10 cellular contexts compared by ENCODE assay signal in the genomic region with DNA sequence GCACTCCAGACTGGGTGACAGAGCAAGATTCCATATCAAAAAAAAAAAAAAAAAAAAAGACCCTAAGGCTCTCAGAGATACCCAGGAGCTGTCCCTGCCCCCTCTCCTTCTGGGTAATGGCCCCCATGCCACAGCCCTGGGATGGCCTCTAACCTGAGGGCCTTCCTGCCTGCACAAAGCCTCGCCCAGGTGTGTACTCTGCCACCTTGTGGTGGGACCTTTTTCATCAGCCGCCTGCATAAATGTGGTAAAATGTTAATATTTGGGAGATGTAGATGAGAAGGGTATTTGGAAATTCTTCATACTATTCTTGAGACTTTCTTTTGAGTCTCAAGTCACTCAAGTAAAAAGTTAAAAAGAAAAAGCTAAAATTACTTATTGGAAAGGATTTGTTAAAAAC. TPM values are rescaled to one million over a fixed set of nuclear protein-coding genes. Genes with fewer than 3 reads are reported as not detected.
DNase-seq lines count a peak whose midpoint lies in the region; ATAC-seq, FAIRE-seq and TF ChIP-seq lines count a peak whose summit lies in the region.
"Had no signal": no experiment of that assay in that cellular context is flagged by ENCODE, and none has a peak within 500 bp of the region (broad histone marks: within the 10 kb centered on the region; RNA-seq: fewer than 3 reads in every experiment).

No MANE protein-coding gene starts in this region.

- intact Hi-C loops in kidney (cut with DNase I) (no loop called here), psoas muscle (cut with DNase I) (no loop called here)

- no peak overlapping the region for H3K27ac ChIP-seq in kidney (ENCODE audit: low read depth in 2 of 2, low read length in 2 of 2)
- H3K27ac ChIP-seq in psoas muscle, result no peak overlapping the region
- H3K27ac ChIP-seq: SJSA1 had no signal

- no peak for FAIRE-seq in kidney (lab: Jason Lieb, UNC)

- WGBS in psoas muscle, 3 donors, result 48 to 63% (median 59%) methylated on average over 2 of the region's 2 CpGs

- no peak overlapping the region for H3K9ac ChIP-seq in kidney (ENCODE audit: low read length in 2 of 2)

- H3K27me3 ChIP-seq in MG63 (no peaks in the 10 kb centered on the region; the same call in 1 of the 2 replicates), psoas muscle (ENCODE audit: insufficient read depth in 3 of 3, low read length in 2 of 3) (peaks cover 0 to 2% (median 0%) of the 10 kb centered on the region in 3 donors)
- H3K27me3 ChIP-seq: SJSA1 had no signal

- ATAC-seq in psoas muscle (no peak), HG03159 (IDR thresholded peaks at IDR 0.05; ENCODE audit: unreplicated experiment) (no peak)

- peak; percentile 31 for DNase-seq in ELF-1 (ENCODE audit: low read depth, low spot score)
- peak; percentile 14 for DNase-seq in MG63
- DNase-seq in activated T-cell treated with anti-CD3 and anti-CD28 coated beads, Interleukin-2, amount 50 U/mL, for 48 hours, result peak; percentile 55 to 59
- peak; percentile 33 for DNase-seq in kidney
- DNase-seq in AG08395 (ENCODE audit: low spot score), result no peak
- no peak for DNase-seq in DMS153 treated with DMSO at 0.1 percent for 48 hours (lab: John Stamatoyannopoulos, UW; ENCODE audit: unreplicated experiment)
- DNase-seq in psoas muscle, result no peak

- TF ChIP-seq CTCF in kidney (IDR thresholded peaks at IDR 0.05; ENCODE audit: borderline replicate concordance, extremely low read depth, insufficient read depth) (peak; percentile 23), psoas muscle (IDR thresholded peaks at IDR 0.05) (no peak)

- H3K4me3 ChIP-seq in MG63 (no peak overlapping the region), kidney (ENCODE audit: low read length in 2 of 2) (no peak overlapping the region), psoas muscle (no peak overlapping the region)
- H3K4me3 ChIP-seq: lung, SJSA1 had no signal

- H3K9me3 ChIP-seq in MG63 (no peaks in the 10 kb centered on the region), kidney (ENCODE audit: control insufficient read depth in 1 of 2, low read length in 2 of 2) (no peaks in the 10 kb centered on the region), psoas muscle (no peaks in the 10 kb centered on the region)
- H3K9me3 ChIP-seq: SJSA1 had no signal

- H3K36me3 ChIP-seq in MG63 (no peaks in the 10 kb centered on the region), kidney (ENCODE audit: control insufficient read depth in 1 of 2, insufficient read depth in 2 of 2, low read length in 2 of 2) (no peaks in the 10 kb centered on the region), psoas muscle (ENCODE audit: insufficient read depth in 1 of 2, low read depth in 1 of 2) (no peaks in the 10 kb centered on the region)
- H3K36me3 ChIP-seq: SJSA1 had no signal

- H3K4me1 ChIP-seq in kidney (ENCODE audit: control insufficient read depth in 1 of 2, insufficient read depth in 1 of 2, low read depth in 1 of 2, low read length in 2 of 2) (no peaks in the 10 kb centered on the region), psoas muscle (no peaks in the 10 kb centered on the region)

RNA-seq across cellular contexts. Expression of a gene that starts 46.3 kb away (rescaled TPM):
- 18.0 and 21.1 TPM in 2 replicates for total RNA-seq in MG63 (2014; rRNA removed; shearing (Covaris generic); ENCODE audit: low replicate concordance)
- 32.1 TPM for total RNA-seq in kidney
- polyA plus RNA-seq in kidney (ENCODE audit: insufficient read depth, low read depth, low replicate concordance), result 9.4 TPM
- total RNA-seq in psoas muscle, result 10 to 100 TPM; 23.5 to 24.9 (median 24.2) TPM
- 10 to 100 TPM; 11.4 to 26.3 (median 12.0) TPM for polyA plus RNA-seq in psoas muscle

RNA-seq across cellular contexts. Expression of a gene that starts 52.8 kb away (rescaled TPM):
- total RNA-seq in MG63 (2014; rRNA removed; shearing (Covaris generic); ENCODE audit: low replicate concordance), result not detected in 2 replicates
- total RNA-seq in kidney, result not detected
- polyA plus RNA-seq in kidney (ENCODE audit: insufficient read depth, low read depth, low replicate concordance), result not detected
- total RNA-seq in psoas muscle, result not detected
- not detected for polyA plus RNA-seq in psoas muscle
- total RNA-seq: lung, SJSA1 had no signal

Comparison
In these comparisons a context has a peak if more than half of its experiments do, and no peak if none do; other contexts are left out.
1. DNase-seq: peak in ELF-1 (single experiment), MG63 (single experiment), activated T-cell treated with anti-CD3 and anti-CD28 coated beads, Interleukin-2, amount 50 U/mL, for 48 hours (2 of 2) and kidney (single experiment); none in AG08395 (single experiment), DMS153 treated with DMSO at 0.1 percent for 48 hours (single experiment) and psoas muscle (0 of 2).